18 cellular contexts compared by ENCODE assay signal in the genomic region with DNA sequence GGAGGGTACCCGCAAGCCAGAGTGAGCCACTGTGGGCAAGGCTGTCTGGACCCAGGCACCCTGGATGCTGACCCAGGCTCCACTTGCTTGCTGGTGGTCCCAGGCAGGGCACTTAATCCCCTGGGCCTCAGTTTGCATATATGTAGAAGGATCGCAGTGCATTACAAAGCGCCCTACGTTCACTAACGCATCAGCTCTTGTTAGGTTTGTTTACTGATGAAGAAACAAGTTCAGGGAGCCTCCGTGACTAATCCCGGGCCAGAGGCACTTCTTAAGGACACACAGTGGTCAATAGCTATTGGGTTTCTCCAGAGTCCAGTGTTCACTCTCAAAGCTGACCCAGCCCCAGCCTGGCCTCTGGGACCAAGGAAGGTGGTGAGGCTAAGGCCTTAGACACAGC.
A peak's percentile ranks its signal among the peaks of the same experiment; 100 is the strongest.
DNase-seq lines count a peak whose midpoint lies in the region; ATAC-seq and TF ChIP-seq lines count a peak whose summit lies in the region.
"Had no signal": no experiment of that assay in that cellular context is flagged by ENCODE, and none has a peak within 500 bp of the region (broad histone marks: within the 10 kb centered on the region; RNA-seq: fewer than 3 reads in every experiment).

No MANE protein-coding gene starts in this region.

- H3K9me3 ChIP-seq in SJSA1 (replicated peaks) (no peaks in the 10 kb centered on the region), sigmoid colon (no peaks in the 10 kb centered on the region)
- H3K9me3 ChIP-seq: tibial nerve had no signal

- intact Hi-C loops in sigmoid colon (cut with DNase I) = loop anchor here (5.0 to 10.0 kb wide), 4 partner anchors 69 to 403 kb away; partner anchors contain the start of genes LBH and LCLAT1

- H3K4me3 ChIP-seq in H7 (ENCODE audit: insufficient read depth, low read depth, low read length) (no peak overlapping the region), SJSA1 (no peak overlapping the region), sigmoid colon (no peak overlapping the region)
- H3K4me3 ChIP-seq: GM12878, SK-N-MC, tibial nerve had no signal

- H3K4me1 Mint-ChIP-seq in stimulated activated naive B cell treated with anti-CD40 and anti-IgM and Interleukin-4, amounts not matched to agents 10 μg/mL and 1 μg/mL and 100 μg/mL, for 72 hours = peaks cover 33 to 78% of the 10 kb centered on the region in 2 donors
- H3K4me1 Mint-ChIP-seq: activated naive CD4-positive, alpha-beta T cell treated with anti-CD3 and anti-CD28 coated beads, Interleukin-2, amount 10 ng/mL, durations not matched to agents 7 days and 5 days had no signal

- H3K36me3 ChIP-seq in H7 (replicated peaks; ENCODE audit: control insufficient read depth, insufficient read depth, low read length) (no peaks in the 10 kb centered on the region), SJSA1 (no peaks in the 10 kb centered on the region), sigmoid colon (no peaks in the 10 kb centered on the region)
- H3K36me3 ChIP-seq: tibial nerve had no signal

- H3K4me1 ChIP-seq in SJSA1 (replicated peaks) = peaks cover 34% of the 10 kb centered on the region
- peaks cover 0 to 27% (median 24%) of the 10 kb centered on the region in 4 donors for H3K4me1 ChIP-seq in sigmoid colon

- 86 to 89% methylated on average over 7 of the region's 7 CpGs for WGBS in sigmoid colon, 2 donors

- peaks cover 3 to 14% of the 10 kb centered on the region in 2 donors for H3K36me3 Mint-ChIP-seq in stimulated activated naive B cell treated with anti-CD40 and anti-IgM and Interleukin-4, amounts not matched to agents 10 μg/mL and 1 μg/mL and 100 μg/mL, for 72 hours
- H3K36me3 Mint-ChIP-seq: activated naive CD4-positive, alpha-beta T cell treated with anti-CD3 and anti-CD28 coated beads, Interleukin-2, amount 10 ng/mL, durations not matched to agents 7 days and 5 days had no signal

- DNase-seq in H7 (peak; percentile 77), SJSA1 (ENCODE audit: low read depth in 1 of 2, low spot score in 2 of 2) (peak; percentile 68 to 70), iPS-NIHi11 (ENCODE audit: low spot score) (peak; percentile 64), sigmoid colon (no peak)
- DNase-seq in stimulated activated naive B cell treated with anti-CD40 and anti-IgM and Interleukin-4, amounts not matched to agents 10 μg/mL and 1 μg/mL and 100 μg/mL, for 72 hours = no peak
- DNase-seq: activated naive CD4-positive, alpha-beta T cell treated with anti-CD3 and anti-CD28 coated beads, Interleukin-2, amount 10 ng/mL, durations not matched to agents 7 days and 5 days; caudate nucleus; CD4-positive, CD25-positive, alpha-beta regulatory T cell; hypothalamus; midbrain; NCI-H1092 treated with DMSO at 0.1 percent for 48 hours had no signal

- H3K27ac Mint-ChIP-seq in stimulated activated naive B cell treated with anti-CD40 and anti-IgM and Interleukin-4, amounts not matched to agents 10 μg/mL and 1 μg/mL and 100 μg/mL, for 72 hours = no peak overlapping the region
- H3K27ac Mint-ChIP-seq: activated naive CD4-positive, alpha-beta T cell treated with anti-CD3 and anti-CD28 coated beads, Interleukin-2, amount 10 ng/mL, durations not matched to agents 7 days and 5 days; CD4-positive, CD25-positive, alpha-beta regulatory T cell had no signal

- ATAC-seq in GM21576 (IDR thresholded peaks at IDR 0.05; ENCODE audit: unreplicated experiment) (no peak), HG03520 (IDR thresholded peaks at IDR 0.05; ENCODE audit: unreplicated experiment) (no peak)
- no peak for ATAC-seq in stimulated activated naive B cell treated with anti-CD40 and anti-IgM and Interleukin-4, amounts not matched to agents 10 μg/mL and 1 μg/mL and 100 μg/mL, for 72 hours (replicated peaks)
- ATAC-seq: GM12878 had no signal

- TF ChIP-seq POLR2A in sigmoid colon (IDR thresholded peaks at IDR 0.05) = no peak

- H3K27ac ChIP-seq in SJSA1 (peak overlapping the region; percentile 91), sigmoid colon (peak overlapping the region; percentile 73 to 88 (median 82))
- H3K27ac ChIP-seq: parathyroid adenoma, SK-N-MC, VCaP had no signal

- no peak overlapping the region for H3K4me3 Mint-ChIP-seq in stimulated activated naive B cell treated with anti-CD40 and anti-IgM and Interleukin-4, amounts not matched to agents 10 μg/mL and 1 μg/mL and 100 μg/mL, for 72 hours
- H3K4me3 Mint-ChIP-seq: activated naive CD4-positive, alpha-beta T cell treated with anti-CD3 and anti-CD28 coated beads, Interleukin-2, amount 10 ng/mL, durations not matched to agents 7 days and 5 days; CD4-positive, CD25-positive, alpha-beta regulatory T cell had no signal

- no peaks in the 10 kb centered on the region for H3K27me3 Mint-ChIP-seq in stimulated activated naive B cell treated with anti-CD40 and anti-IgM and Interleukin-4, amounts not matched to agents 10 μg/mL and 1 μg/mL and 100 μg/mL, for 72 hours
- H3K27me3 Mint-ChIP-seq: activated naive CD4-positive, alpha-beta T cell treated with anti-CD3 and anti-CD28 coated beads, Interleukin-2, amount 10 ng/mL, durations not matched to agents 7 days and 5 days; CD4-positive, CD25-positive, alpha-beta regulatory T cell had no signal

- peaks cover 7 to 8% of the 10 kb centered on the region in 2 donors for H3K9me3 Mint-ChIP-seq in stimulated activated naive B cell treated with anti-CD40 and anti-IgM and Interleukin-4, amounts not matched to agents 10 μg/mL and 1 μg/mL and 100 μg/mL, for 72 hours

- H3K27me3 ChIP-seq in H7 (ENCODE audit: control insufficient read depth, insufficient read depth, low read length) = peaks cover 4% of the 10 kb centered on the region; the same call in 1 of the 2 replicates
- H3K27me3 ChIP-seq in SJSA1 (replicated peaks) = no peaks in the 10 kb centered on the region
- H3K27me3 ChIP-seq in sigmoid colon = no peaks in the 10 kb centered on the region
- H3K27me3 ChIP-seq: tibial nerve had no signal

- no peak for TF ChIP-seq EP300 in sigmoid colon (IDR thresholded peaks at IDR 0.05)

- no peak for TF ChIP-seq CTCF in sigmoid colon (IDR thresholded peaks at IDR 0.05)

Comparison
In these comparisons a context has a peak if more than half of its experiments do, and no peak if none do; other contexts are left out.
1. DNase-seq: peak in H7 (single experiment), SJSA1 (2 of 2) and iPS-NIHi11 (single experiment); none in sigmoid colon (single experiment) and stimulated activated naive B cell treated with anti-CD40 and anti-IgM and Interleukin-4, amounts not matched to agents 10 μg/mL and 1 μg/mL and 100 μg/mL, for 72 hours (single experiment).